Comparison of ENCODE assay signal across 8 cellular contexts in the genomic region with DNA sequence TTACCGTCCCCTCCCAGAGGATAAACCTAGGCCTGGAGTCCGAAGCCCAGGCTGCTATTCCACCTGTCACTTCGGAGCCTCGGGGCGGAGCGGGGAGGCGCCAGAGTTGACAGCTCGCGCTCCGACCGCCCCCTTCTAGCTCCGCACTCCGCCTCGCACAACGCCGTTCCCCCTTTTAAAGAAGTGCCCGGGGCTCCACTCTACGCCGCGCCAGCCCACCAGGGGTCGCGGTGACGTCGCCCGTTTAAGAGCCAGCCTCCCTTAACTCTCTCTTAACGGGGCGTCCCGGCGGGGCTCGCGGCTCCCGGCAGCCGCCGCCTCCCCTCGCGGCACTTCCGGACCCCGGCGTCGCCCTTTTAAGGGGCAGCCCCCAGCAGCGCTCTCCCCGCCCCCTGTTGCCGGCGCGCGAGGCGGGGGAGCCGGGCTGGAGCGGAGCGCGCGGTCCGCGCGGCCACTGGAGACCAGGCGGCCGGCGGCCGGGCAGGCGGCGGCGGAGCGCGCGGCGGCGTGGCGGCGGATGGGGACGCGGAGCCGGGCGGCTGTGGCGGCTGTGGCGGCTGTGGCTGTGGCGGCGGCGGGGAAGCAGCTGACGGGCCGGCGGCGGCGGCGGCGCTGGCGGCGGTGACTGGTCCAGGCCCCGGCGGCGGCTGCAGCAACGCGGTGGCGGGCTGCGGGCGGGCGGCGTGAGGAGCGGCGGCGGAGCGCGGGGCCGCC. TPM values are rescaled to one million over a fixed set of nuclear protein-coding genes. Genes with fewer than 3 reads are reported as not detected.
DNase-seq lines count a peak whose midpoint lies in the region; ATAC-seq, FAIRE-seq and TF ChIP-seq lines count a peak whose summit lies in the region.

A gene (plus strand): TSS at position 454 of the 714 bp plus-strand sequence. CDS start 364 bp downstream, outside the sequence.

- TF ChIP-seq CTCF in WTC11 (IDR thresholded peaks at IDR 0.05): no peak
- TF ChIP-seq CTCF in bronchial epithelial cell (IDR thresholded peaks at IDR 0.05; ENCODE audit: insufficient read depth, low read length, severe bottlenecking): peak; percentile 44

- CTCF ChIA-PET in WTC11 (lab: Charles Lee): interaction anchor here (0.5 to 17.8 kb wide), 44 partner anchors 9 to 788 kb away, joined by 3 to 690 read pairs (median 4); a partner anchor contains a TSS

- peak within 1 kb of the TSS; percentile 65 for H3K4me3 ChIP-seq in bronchial epithelial cell (ENCODE audit: low read depth, low read length)

- no peak within 1 kb of the TSS for H3K27ac Mint-ChIP-seq in WTC11

- H3K9me3 Mint-ChIP-seq in WTC11: peaks cover 4% of the 10 kb centered on the region; the same call in 1 of the 2 replicates

- DNase-seq in AG08396 (ENCODE audit: low spot score) (peak; percentile 95), NCI-H226 (peak; percentile 68), WTC11 (ENCODE audit: low spot score) (peak; percentile 96), bronchial epithelial cell (ENCODE audit: low read depth) (peak; percentile 66), inferior parietal cortex (ENCODE audit: extremely low spot score) (peak; percentile 82)
- peak; percentile 79 to 83 for DNase-seq in stimulated activated CD4-positive, alpha-beta T cell treated with anti-CD3 and anti-CD28 coated beads, Interleukin-12 subunit alpha, Interleukin-12 subunit beta, amount 100 ng/mL, for 24 hours (ENCODE audit: low read depth in 2 of 2)

- POLR2A ChIA-PET in WTC11 (lab: Charles Lee): interaction anchor here (0.6 to 1.1 kb wide), 8 partner anchors 14 to 247 kb away, joined by 3 to 10 read pairs (median 4); a partner anchor contains a TSS

- H3K27me3 Mint-ChIP-seq in WTC11 (ENCODE audit: low read depth): peaks cover 25% of the 10 kb centered on the region

- peaks cover 62% of the 10 kb centered on the region for H3K4me1 Mint-ChIP-seq in WTC11

- FAIRE-seq in bronchial epithelial cell (lab: Jason Lieb, UNC): no peak

- peak within 1 kb of the TSS; percentile 68 for H3K4me3 Mint-ChIP-seq in WTC11

- no peaks in the 10 kb centered on the region for H3K36me3 ChIP-seq in bronchial epithelial cell (ENCODE audit: control insufficient read depth, insufficient read depth, low read length)

- ATAC-seq in GM18907 (IDR thresholded peaks at IDR 0.05; ENCODE audit: unreplicated experiment) (peak; percentile 89), HG03159 (IDR thresholded peaks at IDR 0.05; ENCODE audit: unreplicated experiment) (peak; percentile 89), WTC11 (peak; percentile 82)

- peaks cover 2% of the 10 kb centered on the region; the same call in 1 of the 2 replicates for H3K36me3 Mint-ChIP-seq in WTC11

- no peaks in the 10 kb centered on the region for H3K27me3 ChIP-seq in bronchial epithelial cell (ENCODE audit: control insufficient read depth, insufficient read depth, low read length)

TF ChIP-seq in WTC11, 78 proteins besides CTCF, POLR2A, EP300 and RAD21 (continues in another document):
- TF ChIP-seq, protein P1, sequence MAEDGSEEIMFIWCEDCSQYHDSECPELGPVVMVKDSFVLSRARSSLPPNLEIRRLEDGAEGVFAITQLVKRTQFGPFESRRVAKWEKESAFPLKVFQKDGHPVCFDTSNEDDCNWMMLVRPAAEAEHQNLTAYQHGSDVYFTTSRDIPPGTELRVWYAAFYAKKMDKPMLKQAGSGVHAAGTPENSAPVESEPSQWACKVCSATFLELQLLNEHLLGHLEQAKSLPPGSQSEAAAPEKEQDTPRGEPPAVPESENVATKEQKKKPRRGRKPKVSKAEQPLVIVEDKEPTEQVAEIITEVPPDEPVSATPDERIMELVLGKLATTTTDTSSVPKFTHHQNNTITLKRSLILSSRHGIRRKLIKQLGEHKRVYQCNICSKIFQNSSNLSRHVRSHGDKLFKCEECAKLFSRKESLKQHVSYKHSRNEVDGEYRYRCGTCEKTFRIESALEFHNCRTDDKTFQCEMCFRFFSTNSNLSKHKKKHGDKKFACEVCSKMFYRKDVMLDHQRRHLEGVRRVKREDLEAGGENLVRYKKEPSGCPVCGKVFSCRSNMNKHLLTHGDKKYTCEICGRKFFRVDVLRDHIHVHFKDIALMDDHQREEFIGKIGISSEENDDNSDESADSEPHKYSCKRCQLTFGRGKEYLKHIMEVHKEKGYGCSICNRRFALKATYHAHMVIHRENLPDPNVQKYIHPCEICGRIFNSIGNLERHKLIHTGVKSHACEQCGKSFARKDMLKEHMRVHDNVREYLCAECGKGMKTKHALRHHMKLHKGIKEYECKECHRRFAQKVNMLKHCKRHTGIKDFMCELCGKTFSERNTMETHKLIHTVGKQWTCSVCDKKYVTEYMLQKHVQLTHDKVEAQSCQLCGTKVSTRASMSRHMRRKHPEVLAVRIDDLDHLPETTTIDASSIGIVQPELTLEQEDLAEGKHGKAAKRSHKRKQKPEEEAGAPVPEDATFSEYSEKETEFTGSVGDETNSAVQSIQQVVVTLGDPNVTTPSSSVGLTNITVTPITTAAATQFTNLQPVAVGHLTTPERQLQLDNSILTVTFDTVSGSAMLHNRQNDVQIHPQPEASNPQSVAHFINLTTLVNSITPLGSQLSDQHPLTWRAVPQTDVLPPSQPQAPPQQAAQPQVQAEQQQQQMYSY (CRISPR knock-in tag; IDR thresholded peaks at IDR 0.05): peak; percentile 41; the same call in 1 of the 2 replicates
- TF ChIP-seq FOXP1 (CRISPR knock-in tag; IDR thresholded peaks at IDR 0.05; ENCODE audit: borderline replicate concordance) (peak; percentile 87), ELF4 (CRISPR knock-in tag; IDR thresholded peaks at IDR 0.05; ENCODE audit: low read depth) (0 out of 2 replicates have a peak, but pooled peaks have one; percentile 56), TP53 (CRISPR knock-in tag; IDR thresholded peaks at IDR 0.05) (no peak), OVOL2 (CRISPR knock-in tag; IDR thresholded peaks at IDR 0.05; ENCODE audit: borderline replicate concordance) (no peak), FOXK1 (CRISPR knock-in tag; IDR thresholded peaks at IDR 0.05) (peak; percentile 71; the same call in 1 of the 2 replicates), CREM (CRISPR knock-in tag; IDR thresholded peaks at IDR 0.05) (no peak), ZNF416 (CRISPR knock-in tag; IDR thresholded peaks at IDR 0.05) (no peak), TCF7 (CRISPR knock-in tag; IDR thresholded peaks at IDR 0.05; ENCODE audit: low read depth) (0 out of 2 replicates have a peak, but pooled peaks have one; percentile 41), NFE2L1 (CRISPR knock-in tag; IDR thresholded peaks at IDR 0.05) (0 out of 2 replicates have a peak, but pooled peaks have one; percentile 52), TEAD4 (CRISPR knock-in tag; IDR thresholded peaks at IDR 0.05) (peak; percentile 65; the same call in 1 of the 2 replicates), ZNF263 (CRISPR knock-in tag; IDR thresholded peaks at IDR 0.05; ENCODE audit: low read depth) (no peak), SP1 (CRISPR knock-in tag; conservative IDR thresholded peaks at IDR 0.05) (peak; percentile 96)
- TF ChIP-seq, protein P2, sequence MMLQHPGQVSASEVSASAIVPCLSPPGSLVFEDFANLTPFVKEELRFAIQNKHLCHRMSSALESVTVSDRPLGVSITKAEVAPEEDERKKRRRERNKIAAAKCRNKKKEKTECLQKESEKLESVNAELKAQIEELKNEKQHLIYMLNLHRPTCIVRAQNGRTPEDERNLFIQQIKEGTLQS (CRISPR knock-in tag; conservative IDR thresholded peaks at IDR 0.05): 0 out of 2 replicates have a peak, but pooled peaks have one; percentile 44
- TF ChIP-seq, protein P3, sequence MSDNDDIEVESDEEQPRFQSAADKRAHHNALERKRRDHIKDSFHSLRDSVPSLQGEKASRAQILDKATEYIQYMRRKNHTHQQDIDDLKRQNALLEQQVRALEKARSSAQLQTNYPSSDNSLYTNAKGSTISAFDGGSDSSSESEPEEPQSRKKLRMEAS (CRISPR knock-in tag; IDR thresholded peaks at IDR 0.05): peak; percentile 96
- TF ChIP-seq, protein P4, sequence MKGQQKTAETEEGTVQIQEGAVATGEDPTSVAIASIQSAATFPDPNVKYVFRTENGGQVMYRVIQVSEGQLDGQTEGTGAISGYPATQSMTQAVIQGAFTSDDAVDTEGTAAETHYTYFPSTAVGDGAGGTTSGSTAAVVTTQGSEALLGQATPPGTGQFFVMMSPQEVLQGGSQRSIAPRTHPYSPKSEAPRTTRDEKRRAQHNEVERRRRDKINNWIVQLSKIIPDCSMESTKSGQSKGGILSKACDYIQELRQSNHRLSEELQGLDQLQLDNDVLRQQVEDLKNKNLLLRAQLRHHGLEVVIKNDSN (CRISPR knock-in tag; IDR thresholded peaks at IDR 0.05): peak; percentile 58; the same call in 1 of the 2 replicates
- TF ChIP-seq, protein P5, sequence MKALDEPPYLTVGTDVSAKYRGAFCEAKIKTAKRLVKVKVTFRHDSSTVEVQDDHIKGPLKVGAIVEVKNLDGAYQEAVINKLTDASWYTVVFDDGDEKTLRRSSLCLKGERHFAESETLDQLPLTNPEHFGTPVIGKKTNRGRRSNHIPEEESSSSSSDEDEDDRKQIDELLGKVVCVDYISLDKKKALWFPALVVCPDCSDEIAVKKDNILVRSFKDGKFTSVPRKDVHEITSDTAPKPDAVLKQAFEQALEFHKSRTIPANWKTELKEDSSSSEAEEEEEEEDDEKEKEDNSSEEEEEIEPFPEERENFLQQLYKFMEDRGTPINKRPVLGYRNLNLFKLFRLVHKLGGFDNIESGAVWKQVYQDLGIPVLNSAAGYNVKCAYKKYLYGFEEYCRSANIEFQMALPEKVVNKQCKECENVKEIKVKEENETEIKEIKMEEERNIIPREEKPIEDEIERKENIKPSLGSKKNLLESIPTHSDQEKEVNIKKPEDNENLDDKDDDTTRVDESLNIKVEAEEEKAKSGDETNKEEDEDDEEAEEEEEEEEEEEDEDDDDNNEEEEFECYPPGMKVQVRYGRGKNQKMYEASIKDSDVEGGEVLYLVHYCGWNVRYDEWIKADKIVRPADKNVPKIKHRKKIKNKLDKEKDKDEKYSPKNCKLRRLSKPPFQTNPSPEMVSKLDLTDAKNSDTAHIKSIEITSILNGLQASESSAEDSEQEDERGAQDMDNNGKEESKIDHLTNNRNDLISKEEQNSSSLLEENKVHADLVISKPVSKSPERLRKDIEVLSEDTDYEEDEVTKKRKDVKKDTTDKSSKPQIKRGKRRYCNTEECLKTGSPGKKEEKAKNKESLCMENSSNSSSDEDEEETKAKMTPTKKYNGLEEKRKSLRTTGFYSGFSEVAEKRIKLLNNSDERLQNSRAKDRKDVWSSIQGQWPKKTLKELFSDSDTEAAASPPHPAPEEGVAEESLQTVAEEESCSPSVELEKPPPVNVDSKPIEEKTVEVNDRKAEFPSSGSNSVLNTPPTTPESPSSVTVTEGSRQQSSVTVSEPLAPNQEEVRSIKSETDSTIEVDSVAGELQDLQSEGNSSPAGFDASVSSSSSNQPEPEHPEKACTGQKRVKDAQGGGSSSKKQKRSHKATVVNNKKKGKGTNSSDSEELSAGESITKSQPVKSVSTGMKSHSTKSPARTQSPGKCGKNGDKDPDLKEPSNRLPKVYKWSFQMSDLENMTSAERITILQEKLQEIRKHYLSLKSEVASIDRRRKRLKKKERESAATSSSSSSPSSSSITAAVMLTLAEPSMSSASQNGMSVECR (CRISPR knock-in tag; IDR thresholded peaks at IDR 0.05; ENCODE audit: borderline replicate concordance): peak; percentile 94; the same call in 1 of the 2 replicates

RNA-seq across cellular contexts. Expression of the gene that starts here (rescaled TPM):
- 28.2 to 34.2 TPM (median 30.3 TPM) in 3 replicates for total RNA-seq in WTC11 (2021)
- 6.3 and 6.8 TPM in 2 replicates for total RNA-seq in bronchial epithelial cell

Comparison
In these comparisons a context has a peak if more than half of its experiments do, and no peak if none do; other contexts are left out.
1. Peak in every context shown above with its lines: DNase-seq, ATAC-seq and H3K4me3 ChIP-seq.